ENCODE assay signal across 17 cellular contexts in the genomic region with DNA sequence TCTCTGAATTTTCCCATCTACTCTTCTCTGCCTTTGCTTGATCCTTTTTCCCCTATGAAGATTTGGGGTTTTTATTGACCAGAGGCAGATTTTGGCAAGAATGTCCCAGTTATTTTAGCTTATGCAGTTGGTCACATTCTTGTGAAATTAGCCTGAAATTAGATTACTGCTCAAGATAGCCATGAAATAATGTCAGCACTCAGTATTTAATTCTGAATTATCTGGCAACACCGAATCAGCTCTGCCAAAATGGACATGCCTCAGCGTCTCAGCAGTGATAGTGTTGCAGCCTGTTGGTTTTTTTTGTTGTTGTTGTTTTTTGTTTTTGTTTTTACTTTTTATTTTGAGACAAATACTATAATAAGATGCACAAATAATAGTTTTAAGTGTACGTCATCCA. TPM values are rescaled to one million over a fixed set of nuclear protein-coding genes. Genes with fewer than 3 reads are reported as not detected.
DNase-seq lines count a peak whose midpoint lies in the region; ATAC-seq and TF ChIP-seq lines count a peak whose summit lies in the region.
"Had no signal": no experiment of that assay in that cellular context is flagged by ENCODE, and none has a peak within 500 bp of the region (broad histone marks: within the 10 kb centered on the region; RNA-seq: fewer than 3 reads in every experiment).

No MANE protein-coding gene starts in this region.

- H3K27ac ChIP-seq in SK-N-SH (ENCODE audit: low read depth in 2 of 2, low read length in 1 of 2) (no peak overlapping the region), fibroblast of lung (ENCODE audit: insufficient read depth, low read length) (no peak overlapping the region), substantia nigra (ENCODE audit: low read depth, low read length, poor library complexity, severe bottlenecking) (peak overlapping the region; percentile 7)
- H3K27ac ChIP-seq: 22Rv1 had no signal

- TF ChIP-seq RAD21 in SK-N-SH (IDR thresholded peaks at IDR 0.05; ENCODE audit: low read length) = no peak

- H3K27me3 ChIP-seq in SK-N-SH (ENCODE audit: insufficient read depth) (no peaks in the 10 kb centered on the region; the same call in 1 of the 2 replicates), adipocyte (replicated peaks; ENCODE audit: control insufficient read depth, insufficient read depth, low read length) (no peaks in the 10 kb centered on the region), fibroblast of lung (ENCODE audit: control insufficient read depth, insufficient read depth, low read length) (no peaks in the 10 kb centered on the region)

- H3K79me2 ChIP-seq in SK-N-SH (ENCODE audit: insufficient read depth) (no peaks in the 10 kb centered on the region), fibroblast of lung (ENCODE audit: control insufficient read depth, insufficient read depth, low read length) (no peaks in the 10 kb centered on the region)

- H3K4me1 ChIP-seq in SK-N-SH (ENCODE audit: control insufficient read depth in 1 of 2, insufficient read depth in 2 of 2, low read depth in 1 of 2, low read length in 1 of 2) = no peaks in the 10 kb centered on the region; a peak in 2 of 4 replicates
- peaks cover 46% of the 10 kb centered on the region for H3K4me1 ChIP-seq in adipocyte (ENCODE audit: control insufficient read depth, insufficient read depth, low read length)
- no peaks in the 10 kb centered on the region for H3K4me1 ChIP-seq in fibroblast of lung (ENCODE audit: control insufficient read depth, extremely low read depth, insufficient read depth, low read length)
- H3K4me1 ChIP-seq: HAP-1 had no signal

- H4K20me1 ChIP-seq in SK-N-SH (ENCODE audit: insufficient read depth) (no peaks in the 10 kb centered on the region), fibroblast of lung (ENCODE audit: control insufficient read depth, extremely low read depth, insufficient read depth, low read length) (peaks cover 2% of the 10 kb centered on the region)

- CTCF ChIA-PET in SK-N-SH (lab: Yijun Ruan, JAX) = interaction anchor here (1.1 to 1.4 kb wide), 2 partner anchors 17 to 18 kb away, joined by 3 to 5 read pairs; a partner anchor contains a TSS

- H3K9me3 ChIP-seq in SK-N-SH (no peaks in the 10 kb centered on the region), adipocyte (ENCODE audit: control insufficient read depth, low read length) (no peaks in the 10 kb centered on the region), fibroblast of lung (ENCODE audit: control insufficient read depth, insufficient read depth, low read depth, low read length) (no peaks in the 10 kb centered on the region)
- H3K9me3 ChIP-seq: HAP-1 had no signal

- WGBS in SK-N-SH (ENCODE audit: low lambda C conversion rate) = 69% methylated on average over 3 of the region's 3 CpGs

- POLR2A ChIA-PET in SK-N-SH (lab: Yijun Ruan, JAX) = no interaction called here

- no peak overlapping the region for H3K9ac ChIP-seq in SK-N-SH
- peak overlapping the region; percentile 82 for H3K9ac ChIP-seq in adipocyte (ENCODE audit: low read length)
- H3K9ac ChIP-seq in fibroblast of lung (ENCODE audit: insufficient read depth, low read length) = no peak overlapping the region

- ATAC-seq in SK-N-SH treated with all-trans-retinoic acid at 6 μM for 48 hours = no peak

- TF ChIP-seq CTCF in SK-N-SH (IDR thresholded peaks at IDR 0.05) (no peak), fibroblast of lung (conservative IDR thresholded peaks at IDR 0.05 in 1 of 2, IDR thresholded peaks at IDR 0.05 in 1 of 2; ENCODE audit: low read depth in 1 of 2, low read length in 2 of 2) (no peak), foreskin fibroblast (IDR thresholded peaks at IDR 0.05; ENCODE audit: low read depth, low read length) (no peak)

- H3K36me3 ChIP-seq in SK-N-SH (replicated peaks in 1 of 2; ENCODE audit: control insufficient read depth in 1 of 2, insufficient read depth in 2 of 2, low read length in 1 of 2) = no peaks in the 10 kb centered on the region
- no peaks in the 10 kb centered on the region for H3K36me3 ChIP-seq in adipocyte (ENCODE audit: control insufficient read depth, insufficient read depth, low read length, severe bottlenecking)
- no peaks in the 10 kb centered on the region for H3K36me3 ChIP-seq in fibroblast of lung (ENCODE audit: control insufficient read depth, insufficient read depth, low read length)
- H3K36me3 ChIP-seq: HAP-1 had no signal

- H3F3A ChIP-seq in SK-N-SH (replicated peaks; ENCODE audit: insufficient read depth) = no peaks in the 10 kb centered on the region

- H3K4me2 ChIP-seq in SK-N-SH (no peak overlapping the region), fibroblast of lung (ENCODE audit: extremely low read depth, insufficient read depth, low read length) (peak overlapping the region; percentile 3)

- no peaks in the 10 kb centered on the region for H3K9me2 ChIP-seq in SK-N-SH

- TF ChIP-seq EP300 in SK-N-SH (IDR thresholded peaks at IDR 0.05; ENCODE audit: borderline replicate concordance in 1 of 2, low read depth in 1 of 2, low read length in 1 of 2) = no peak

- H2AFZ ChIP-seq in SK-N-SH (ENCODE audit: low read depth) = no peak overlapping the region
- no peak overlapping the region for H2AFZ ChIP-seq in fibroblast of lung (ENCODE audit: low read length)

- H3K4me3 ChIP-seq in SK-N-SH (ENCODE audit: low read depth in 2 of 2, low read length in 1 of 2) (no peak overlapping the region), adipocyte (ENCODE audit: low read length) (peak overlapping the region; percentile 61), fibroblast of lung (replicated peaks in 1 of 4; ENCODE audit: control extremely low read depth in 1 of 4, insufficient read depth in 1 of 4, low read depth in 3 of 4, low read length in 4 of 4) (no peak overlapping the region), foreskin fibroblast (ENCODE audit: low read depth in 1 of 2, low read length in 2 of 2) (no peak overlapping the region)
- H3K4me3 ChIP-seq: HAP-1 had no signal

- DNase-seq in SK-N-SH (no peak), adipocyte (ENCODE audit: low read depth) (no peak), fibroblast of lung (ENCODE audit: low read depth in 2 of 2) (no peak), substantia nigra (lab: John Stamatoyannopoulos, UW) (no peak), NCI-H2227 treated with DMSO at 0.1 percent for 48 hours (lab: John Stamatoyannopoulos, UW) (no peak), UCSD-AML1 (lab: John Stamatoyannopoulos, UW; ENCODE audit: unreplicated experiment) (no peak), foreskin fibroblast (no peak)
- DNase-seq: DMS79 treated with DMSO at 0.1 percent for 48 hours; NCI-H1105; NCI-H1694; NCI-H2081 treated with DMSO at 0.1 percent for 48 hours; NK-92 treated with Interleukin-12 subunit alpha and Interleukin-12 subunit beta, amount 100 ng/mL, for 24 hours; OCI-M1; SIG-M5 had no signal

TF ChIP-seq in SK-N-SH treated with all-trans-retinoic acid at 6 μM for 48 hours, 23 proteins besides CTCF, POLR2A, EP300 and RAD21:
- TF ChIP-seq ESRRG (CRISPR knock-in tag; IDR thresholded peaks at IDR 0.05) (no peak), ISL1 (CRISPR knock-in tag; IDR thresholded peaks at IDR 0.05) (peak; percentile 70), TOX (CRISPR knock-in tag; IDR thresholded peaks at IDR 0.05; ENCODE audit: borderline replicate concordance) (no peak)
- TF ChIP-seq, protein P1, sequence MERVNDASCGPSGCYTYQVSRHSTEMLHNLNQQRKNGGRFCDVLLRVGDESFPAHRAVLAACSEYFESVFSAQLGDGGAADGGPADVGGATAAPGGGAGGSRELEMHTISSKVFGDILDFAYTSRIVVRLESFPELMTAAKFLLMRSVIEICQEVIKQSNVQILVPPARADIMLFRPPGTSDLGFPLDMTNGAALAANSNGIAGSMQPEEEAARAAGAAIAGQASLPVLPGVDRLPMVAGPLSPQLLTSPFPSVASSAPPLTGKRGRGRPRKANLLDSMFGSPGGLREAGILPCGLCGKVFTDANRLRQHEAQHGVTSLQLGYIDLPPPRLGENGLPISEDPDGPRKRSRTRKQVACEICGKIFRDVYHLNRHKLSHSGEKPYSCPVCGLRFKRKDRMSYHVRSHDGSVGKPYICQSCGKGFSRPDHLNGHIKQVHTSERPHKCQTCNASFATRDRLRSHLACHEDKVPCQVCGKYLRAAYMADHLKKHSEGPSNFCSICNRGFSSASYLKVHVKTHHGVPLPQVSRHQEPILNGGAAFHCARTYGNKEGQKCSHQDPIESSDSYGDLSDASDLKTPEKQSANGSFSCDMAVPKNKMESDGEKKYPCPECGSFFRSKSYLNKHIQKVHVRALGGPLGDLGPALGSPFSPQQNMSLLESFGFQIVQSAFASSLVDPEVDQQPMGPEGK (CRISPR knock-in tag; IDR thresholded peaks at IDR 0.05; ENCODE audit: borderline replicate concordance) = no peak

TF ChIP-seq in SK-N-SH, 30 proteins besides CTCF, POLR2A, EP300 and RAD21:
- no peak for TF ChIP-seq JUND (IDR thresholded peaks at IDR 0.05)
- TF ChIP-seq TEAD4 (IDR thresholded peaks at IDR 0.05; ENCODE audit: borderline replicate concordance, insufficient read depth) = no peak
- TF ChIP-seq, protein P2, sequence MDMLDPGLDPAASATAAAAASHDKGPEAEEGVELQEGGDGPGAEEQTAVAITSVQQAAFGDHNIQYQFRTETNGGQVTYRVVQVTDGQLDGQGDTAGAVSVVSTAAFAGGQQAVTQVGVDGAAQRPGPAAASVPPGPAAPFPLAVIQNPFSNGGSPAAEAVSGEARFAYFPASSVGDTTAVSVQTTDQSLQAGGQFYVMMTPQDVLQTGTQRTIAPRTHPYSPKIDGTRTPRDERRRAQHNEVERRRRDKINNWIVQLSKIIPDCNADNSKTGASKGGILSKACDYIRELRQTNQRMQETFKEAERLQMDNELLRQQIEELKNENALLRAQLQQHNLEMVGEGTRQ (IDR thresholded peaks at IDR 0.05; ENCODE audit: borderline replicate concordance, low read depth, low read length) = no peak
- TF ChIP-seq GABPA (IDR thresholded peaks at IDR 0.05; ENCODE audit: low read depth) = no peak

RNA-seq across cellular contexts. Expression of a gene that starts 17.3 kb away (rescaled TPM):
- polyA plus RNA-seq in SK-N-SH (2012; rRNA removed) (4.8 and 8.4 TPM in 2 replicates), fibroblast of lung (90.2 and 109 TPM in 2 replicates)
- polyA plus RNA-seq in SK-N-SH (2012; cell fraction: cytosol; rRNA removed) = 7.6 TPM in 2 replicates
- 2.0 and 8.8 TPM in 2 replicates for polyA plus RNA-seq in SK-N-SH (2012; cell fraction: nucleus; rRNA removed)
- total RNA-seq in fibroblast of lung = 93.0 and 112 TPM in 2 replicates
- 65.1 and 68.1 TPM in 2 replicates for polyA plus RNA-seq in fibroblast of lung (2012)
- polyA minus RNA-seq in fibroblast of lung (ENCODE audit: low replicate concordance) = 14.5 and 24.3 TPM in 2 replicates

Comparison
In these comparisons a context has a peak if more than half of its experiments do, and no peak if none do; other contexts are left out.
1. RNA of a gene that starts 17.3 kb away (polyA plus RNA-seq): 65.1 to 109 TPM in fibroblast of lung; 2.0 to 8.8 TPM in SK-N-SH; every median in the first group is over 4 times any median in the second.